ENCODE assay signal across 22 cellular contexts in the genomic region with DNA sequence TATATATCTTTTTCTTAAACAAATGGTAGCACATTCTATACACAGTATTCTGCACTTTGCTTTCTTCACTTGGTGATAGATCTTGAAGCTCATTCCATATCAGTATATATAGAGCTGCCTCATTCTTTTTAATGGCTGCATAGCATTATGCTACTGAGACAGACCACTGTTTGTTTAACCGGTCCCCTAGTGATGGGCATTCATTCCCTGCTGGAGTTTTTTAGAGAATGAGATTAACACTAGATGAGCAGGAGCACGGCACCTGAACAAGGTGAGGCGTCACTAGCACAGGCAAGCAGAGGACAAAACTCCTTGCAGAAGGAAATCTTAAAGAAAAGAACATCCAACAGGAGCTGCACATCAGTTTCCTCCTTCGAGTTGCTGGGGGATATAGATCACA.
"Had no signal": no experiment of that assay in that cellular context is flagged by ENCODE, and none has a peak within 500 bp of the region (broad histone marks: within the 10 kb centered on the region; RNA-seq: fewer than 3 reads in every experiment).

No MANE protein-coding gene starts in this region.

- H3K9me2 ChIP-seq: SK-N-SH had no signal

- H3K9me3 ChIP-seq: MG63, SK-N-SH had no signal

- H3K4me3 ChIP-seq: MG63 had no signal

- H3K27ac ChIP-seq: HL-60, RWPE1 had no signal

- ATAC-seq: Panc1, PC-3 had no signal

- H3K36me3 ChIP-seq: MG63 had no signal

- DNase-seq: KBM-7, MG63, NCI-H1092, NCI-H1105 treated with DMSO at 0.1 percent for 48 hours, NCI-H1417 treated with DMSO at 0.1 percent for 48 hours, NCI-H146, NCI-H1694 treated with DMSO at 0.1 percent for 48 hours, NCI-H1930, NCI-H2081, NCI-H2107, NCI-H226, NCI-H446, NCI-H510A, NCI-H524 treated with DMSO at 0.1 percent for 48 hours, NCI-H774, PC-3, SHP77, SK-N-SH, SW 1271 had no signal

- H3K9ac ChIP-seq: SK-N-SH had no signal

- H3K4me2 ChIP-seq: SK-N-SH had no signal
